23 cellular contexts compared by ENCODE assay signal in the genomic region with DNA sequence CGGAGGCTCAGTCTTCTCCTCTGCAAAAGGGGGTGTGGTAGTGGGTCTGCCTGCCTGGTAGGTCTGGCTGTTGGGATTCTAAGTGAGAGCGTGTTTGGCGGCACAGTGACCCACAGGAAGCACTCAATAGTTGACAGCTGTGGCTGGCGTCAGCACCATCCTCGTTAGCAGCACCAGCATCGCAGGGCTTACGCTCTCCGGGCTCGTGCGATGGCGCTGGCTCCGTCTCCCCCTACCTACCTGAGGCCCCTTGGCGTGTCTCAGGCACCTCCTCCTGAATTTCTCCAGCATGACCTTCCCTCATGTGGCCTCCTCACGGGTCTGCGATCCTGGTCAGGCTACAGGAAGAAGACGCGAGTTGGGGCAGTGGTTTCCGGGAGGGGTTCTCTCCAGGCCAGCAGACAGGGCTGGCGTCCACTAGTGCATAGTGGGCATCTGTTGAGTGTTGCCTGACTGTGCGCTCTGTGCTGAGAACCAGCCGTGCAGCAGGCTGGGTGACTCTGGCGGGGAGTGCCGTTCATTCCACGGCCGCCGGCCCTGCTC.
DNase-seq lines count a peak whose midpoint lies in the region; ATAC-seq and TF ChIP-seq lines count a peak whose summit lies in the region.
"Had no signal": no experiment of that assay in that cellular context is flagged by ENCODE, and none has a peak within 500 bp of the region (broad histone marks: within the 10 kb centered on the region; RNA-seq: fewer than 3 reads in every experiment).

No MANE protein-coding gene starts in this region.

- H3K9me3 ChIP-seq in mesodermal cell (ENCODE audit: control insufficient read depth, low read length): no peaks in the 10 kb centered on the region
- no peaks in the 10 kb centered on the region for H3K9me3 ChIP-seq in suprapubic skin
- H3K9me3 ChIP-seq: breast epithelium, SJSA1, testis had no signal

- peaks cover 7% of the 10 kb centered on the region for H3K4me1 Mint-ChIP-seq in WTC11
- H3K4me1 Mint-ChIP-seq: activated naive CD8-positive, alpha-beta T cell treated with anti-CD3 and anti-CD28 coated beads, Interleukin-2, amount 10 ng/mL, durations not matched to agents 7 days and 5 days; natural killer cell had no signal

- peak; percentile 68 to 82 for DNase-seq in NCI-H524 (lab: John Stamatoyannopoulos, UW)
- no peak for DNase-seq in NCI-H524 treated with DMSO at 0.1 percent for 48 hours (lab: John Stamatoyannopoulos, UW)
- DNase-seq in WTC11 (ENCODE audit: low spot score): no peak
- no peak for DNase-seq in suprapubic skin (ENCODE audit: low spot score in 2 of 2)
- no peak for DNase-seq in NCI-H2081 treated with DMSO at 0.1 percent for 48 hours (lab: John Stamatoyannopoulos, UW)
- no peak for DNase-seq in globus pallidus (ENCODE audit: low spot score)
- DNase-seq: activated CD8-positive, alpha-beta T cell treated with anti-CD3 and anti-CD28 coated beads, Interleukin-2, amount 10 ng/mL, durations not matched to agents 7 days and 5 days; activated naive CD8-positive, alpha-beta T cell treated with anti-CD3 and anti-CD28 coated beads, Interleukin-2, amount 10 ng/mL, durations not matched to agents 7 days and 5 days; activated T-cell treated with anti-CD3 and anti-CD28 coated beads, Interleukin-2, amount 50 U/mL, for 48 hours; dermis blood vessel endothelial cell; erythroblast; natural killer cell; NCI-H1417 treated with DMSO at 0.1 percent for 48 hours; posterior cingulate gyrus; stimulated activated CD8-positive, alpha-beta memory T cell treated with anti-CD3 and anti-CD28 coated beads, Interleukin-4, amount 100 ng/mL, for 48 hours; testis had no signal

- CTCF ChIA-PET in WTC11 (lab: Charles Lee): no interaction called here

- TF ChIP-seq POLR2A in suprapubic skin (IDR thresholded peaks at IDR 0.05): no peak

- 92 to 93% methylated on average over 24 to 25 of the region's 26 CpGs for WGBS in mesodermal cell (ENCODE audit: insufficient coverage in 2 of 2), 2 experiments
- WGBS in suprapubic skin: 86% methylated on average over 23 of the region's 26 CpGs

- no peak overlapping the region for H3K4me3 Mint-ChIP-seq in WTC11
- H3K4me3 Mint-ChIP-seq: activated CD8-positive, alpha-beta T cell treated with anti-CD3 and anti-CD28 coated beads, Interleukin-2, amount 10 ng/mL, durations not matched to agents 7 days and 5 days; activated naive CD8-positive, alpha-beta T cell treated with anti-CD3 and anti-CD28 coated beads, Interleukin-2, amount 10 ng/mL, durations not matched to agents 7 days and 5 days; natural killer cell had no signal

- peak overlapping the region; percentile 45; the same call in 1 of the 2 replicates for H3K27ac Mint-ChIP-seq in WTC11
- H3K27ac Mint-ChIP-seq: activated CD8-positive, alpha-beta T cell treated with anti-CD3 and anti-CD28 coated beads, Interleukin-2, amount 10 ng/mL, durations not matched to agents 7 days and 5 days; activated naive CD8-positive, alpha-beta T cell treated with anti-CD3 and anti-CD28 coated beads, Interleukin-2, amount 10 ng/mL, durations not matched to agents 7 days and 5 days; natural killer cell had no signal

- no peak for TF ChIP-seq EP300 in suprapubic skin (IDR thresholded peaks at IDR 0.05)

- peaks cover 24% of the 10 kb centered on the region for H3K27me3 ChIP-seq in suprapubic skin
- H3K27me3 ChIP-seq: testis had no signal

- ATAC-seq in WTC11 (no peak), GM19397 (IDR thresholded peaks at IDR 0.05; ENCODE audit: unreplicated experiment) (no peak)
- ATAC-seq: activated CD8-positive, alpha-beta T cell treated with anti-CD3 and anti-CD28 coated beads, Interleukin-2, amount 10 ng/mL, durations not matched to agents 7 days and 5 days; natural killer cell had no signal

- peaks cover 24% of the 10 kb centered on the region for H3K4me1 ChIP-seq in mesodermal cell (ENCODE audit: control insufficient read depth, insufficient read depth, low read length, poor library complexity, severe bottlenecking)
- H3K4me1 ChIP-seq in suprapubic skin: peaks cover 51% of the 10 kb centered on the region
- H3K4me1 ChIP-seq: breast epithelium had no signal

- no peaks in the 10 kb centered on the region for H3K36me3 Mint-ChIP-seq in WTC11
- H3K36me3 Mint-ChIP-seq: activated naive CD8-positive, alpha-beta T cell treated with anti-CD3 and anti-CD28 coated beads, Interleukin-2, amount 10 ng/mL, durations not matched to agents 7 days and 5 days; natural killer cell had no signal

- POLR2A ChIA-PET in WTC11 (lab: Charles Lee): no interaction called here

- TF ChIP-seq CTCF in WTC11 (IDR thresholded peaks at IDR 0.05): no peak
- no peak for TF ChIP-seq CTCF in suprapubic skin (IDR thresholded peaks at IDR 0.05)

- no peaks in the 10 kb centered on the region for H3K9me3 Mint-ChIP-seq in WTC11
- H3K9me3 Mint-ChIP-seq: activated naive CD8-positive, alpha-beta T cell treated with anti-CD3 and anti-CD28 coated beads, Interleukin-2, amount 10 ng/mL, durations not matched to agents 7 days and 5 days; natural killer cell had no signal

- H3K4me3 ChIP-seq in mesodermal cell (ENCODE audit: extremely low read depth, insufficient read depth, low read length, poor library complexity, severe bottlenecking): no peak overlapping the region
- H3K4me3 ChIP-seq in suprapubic skin: no peak overlapping the region
- H3K4me3 ChIP-seq: breast epithelium, lung, SJSA1, smooth muscle cell, testis had no signal

- peak overlapping the region; percentile 45 for H3K27ac ChIP-seq in mesodermal cell (ENCODE audit: low read depth, low read length, severe bottlenecking)
- peak overlapping the region; percentile 0 for H3K27ac ChIP-seq in suprapubic skin
- H3K27ac ChIP-seq: C4-2B, SJSA1, testis had no signal

- no peaks in the 10 kb centered on the region for H3K36me3 ChIP-seq in mesodermal cell (ENCODE audit: control insufficient read depth, insufficient read depth, low read length)
- H3K36me3 ChIP-seq in suprapubic skin: no peaks in the 10 kb centered on the region
- H3K36me3 ChIP-seq: breast epithelium, SJSA1 had no signal

- H3K27me3 Mint-ChIP-seq in WTC11 (ENCODE audit: low read depth): no peaks in the 10 kb centered on the region

TF ChIP-seq in WTC11, 78 proteins besides CTCF, POLR2A, EP300 and RAD21 (continues in another document):
- TF ChIP-seq JUN (CRISPR knock-in tag; IDR thresholded peaks at IDR 0.05): no peak
- TF ChIP-seq, protein P1, sequence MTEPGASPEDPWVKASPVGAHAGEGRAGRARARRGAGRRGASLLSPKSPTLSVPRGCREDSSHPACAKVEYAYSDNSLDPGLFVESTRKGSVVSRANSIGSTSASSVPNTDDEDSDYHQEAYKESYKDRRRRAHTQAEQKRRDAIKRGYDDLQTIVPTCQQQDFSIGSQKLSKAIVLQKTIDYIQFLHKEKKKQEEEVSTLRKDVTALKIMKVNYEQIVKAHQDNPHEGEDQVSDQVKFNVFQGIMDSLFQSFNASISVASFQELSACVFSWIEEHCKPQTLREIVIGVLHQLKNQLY (CRISPR knock-in tag; IDR thresholded peaks at IDR 0.05): no peak
- TF ChIP-seq, protein P2, sequence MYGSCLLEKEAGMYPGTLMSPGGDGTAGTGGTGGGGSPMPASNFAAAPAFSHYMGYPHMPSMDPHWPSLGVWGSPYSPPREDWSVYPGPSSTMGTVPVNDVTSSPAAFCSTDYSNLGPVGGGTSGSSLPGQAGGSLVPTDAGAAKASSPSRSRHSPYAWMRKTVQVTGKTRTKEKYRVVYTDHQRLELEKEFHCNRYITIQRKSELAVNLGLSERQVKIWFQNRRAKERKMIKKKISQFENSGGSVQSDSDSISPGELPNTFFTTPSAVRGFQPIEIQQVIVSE (CRISPR knock-in tag; IDR thresholded peaks at IDR 0.05; ENCODE audit: borderline replicate concordance): no peak
- no peak for TF ChIP-seq SMAD4 (CRISPR knock-in tag; IDR thresholded peaks at IDR 0.05)
- TF ChIP-seq MYBL2 (CRISPR knock-in tag; IDR thresholded peaks at IDR 0.05): no peak
- no peak for TF ChIP-seq ZNF423 (CRISPR knock-in tag; IDR thresholded peaks at IDR 0.05)
- TF ChIP-seq KAT7 (CRISPR knock-in tag; IDR thresholded peaks at IDR 0.05; ENCODE audit: borderline replicate concordance): no peak
- TF ChIP-seq ZNF232 (CRISPR knock-in tag; IDR thresholded peaks at IDR 0.05): no peak
- no peak for TF ChIP-seq ELF4 (CRISPR knock-in tag; IDR thresholded peaks at IDR 0.05; ENCODE audit: low read depth)
- no peak for TF ChIP-seq NFE2L1 (CRISPR knock-in tag; IDR thresholded peaks at IDR 0.05)
- TF ChIP-seq, protein P3, sequence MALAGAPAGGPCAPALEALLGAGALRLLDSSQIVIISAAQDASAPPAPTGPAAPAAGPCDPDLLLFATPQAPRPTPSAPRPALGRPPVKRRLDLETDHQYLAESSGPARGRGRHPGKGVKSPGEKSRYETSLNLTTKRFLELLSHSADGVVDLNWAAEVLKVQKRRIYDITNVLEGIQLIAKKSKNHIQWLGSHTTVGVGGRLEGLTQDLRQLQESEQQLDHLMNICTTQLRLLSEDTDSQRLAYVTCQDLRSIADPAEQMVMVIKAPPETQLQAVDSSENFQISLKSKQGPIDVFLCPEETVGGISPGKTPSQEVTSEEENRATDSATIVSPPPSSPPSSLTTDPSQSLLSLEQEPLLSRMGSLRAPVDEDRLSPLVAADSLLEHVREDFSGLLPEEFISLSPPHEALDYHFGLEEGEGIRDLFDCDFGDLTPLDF (CRISPR knock-in tag; IDR thresholded peaks at IDR 0.05): no peak
- TF ChIP-seq, protein P4, sequence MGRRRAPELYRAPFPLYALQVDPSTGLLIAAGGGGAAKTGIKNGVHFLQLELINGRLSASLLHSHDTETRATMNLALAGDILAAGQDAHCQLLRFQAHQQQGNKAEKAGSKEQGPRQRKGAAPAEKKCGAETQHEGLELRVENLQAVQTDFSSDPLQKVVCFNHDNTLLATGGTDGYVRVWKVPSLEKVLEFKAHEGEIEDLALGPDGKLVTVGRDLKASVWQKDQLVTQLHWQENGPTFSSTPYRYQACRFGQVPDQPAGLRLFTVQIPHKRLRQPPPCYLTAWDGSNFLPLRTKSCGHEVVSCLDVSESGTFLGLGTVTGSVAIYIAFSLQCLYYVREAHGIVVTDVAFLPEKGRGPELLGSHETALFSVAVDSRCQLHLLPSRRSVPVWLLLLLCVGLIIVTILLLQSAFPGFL (CRISPR knock-in tag; IDR thresholded peaks at IDR 0.05; ENCODE audit: borderline replicate concordance): no peak
- no peak for TF ChIP-seq ATF1 (CRISPR knock-in tag; IDR thresholded peaks at IDR 0.05)
- TF ChIP-seq, protein P5, sequence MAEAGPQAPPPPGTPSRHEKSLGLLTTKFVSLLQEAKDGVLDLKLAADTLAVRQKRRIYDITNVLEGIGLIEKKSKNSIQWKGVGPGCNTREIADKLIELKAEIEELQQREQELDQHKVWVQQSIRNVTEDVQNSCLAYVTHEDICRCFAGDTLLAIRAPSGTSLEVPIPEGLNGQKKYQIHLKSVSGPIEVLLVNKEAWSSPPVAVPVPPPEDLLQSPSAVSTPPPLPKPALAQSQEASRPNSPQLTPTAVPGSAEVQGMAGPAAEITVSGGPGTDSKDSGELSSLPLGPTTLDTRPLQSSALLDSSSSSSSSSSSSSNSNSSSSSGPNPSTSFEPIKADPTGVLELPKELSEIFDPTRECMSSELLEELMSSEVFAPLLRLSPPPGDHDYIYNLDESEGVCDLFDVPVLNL (CRISPR knock-in tag; IDR thresholded peaks at IDR 0.05; ENCODE audit: borderline replicate concordance, low read depth): no peak
- TF ChIP-seq ZNF416 (CRISPR knock-in tag; IDR thresholded peaks at IDR 0.05): no peak
- no peak for TF ChIP-seq TCF7 (CRISPR knock-in tag; IDR thresholded peaks at IDR 0.05; ENCODE audit: low read depth)

Comparison
In these comparisons a context has a peak if more than half of its experiments do, and no peak if none do; other contexts are left out.
1. DNase-seq: peak in NCI-H524 (2 of 2); none in NCI-H524 treated with DMSO at 0.1 percent for 48 hours (single experiment), WTC11 (single experiment), suprapubic skin (0 of 2), NCI-H2081 treated with DMSO at 0.1 percent for 48 hours (single experiment) and globus pallidus (single experiment).